In genomic region chr14:20044243-20044642, GRCh38 we compare ENCODE assay signal across 9 cellular contexts. TPM values are rescaled to one million over a fixed set of nuclear protein-coding genes. Genes with fewer than 3 reads are reported as not detected.
"Had no signal": no experiment of that assay in that cellular context is flagged by ENCODE, and none has a peak within 500 bp of the region (broad histone marks: within the 10 kb centered on the region; RNA-seq: fewer than 3 reads in every experiment).

No MANE protein-coding gene starts in this region.

- H3K4me3 ChIP-seq: GM12878 had no signal

- DNase-seq: GDM1, GF-D8 had no signal

- ATAC-seq: GM12878 had no signal

- FAIRE-seq: G401.6, GM12878, GM12891, GM12892, GM18507, GM19239 had no signal

RNA-seq across cellular contexts. Expression of gene OR4K13, which starts 8.4 kb away (rescaled TPM):
- total RNA-seq: G401, GM12878 had no signal
- polyA plus RNA-seq: GM12878 had no signal

RNA-seq across cellular contexts. Expression of gene OR4L1, which starts 15.6 kb away (rescaled TPM):
- total RNA-seq: G401, GM12878 had no signal
- polyA plus RNA-seq: GM12878 had no signal

RNA-seq across cellular contexts. Expression of gene OR4K14, which starts 25.1 kb away (rescaled TPM):
- total RNA-seq: G401, GM12878 had no signal
- polyA plus RNA-seq: GM12878 had no signal

RNA-seq across cellular contexts. Expression of gene OR4Q2, which starts 42.3 kb away (rescaled TPM):
- total RNA-seq: G401, GM12878 had no signal
- polyA plus RNA-seq: GM12878 had no signal
